Comparison of ENCODE assay signal across 15 cellular contexts in genomic region chr20:57838670-57839142, GRCh38.
DNase-seq lines count a peak whose midpoint lies in the region; ATAC-seq and TF ChIP-seq lines count a peak whose summit lies in the region.
"Had no signal": no experiment of that assay in that cellular context is flagged by ENCODE, and none has a peak within 500 bp of the region (broad histone marks: within the 10 kb centered on the region; RNA-seq: fewer than 3 reads in every experiment).

No MANE protein-coding gene starts in this region.

- peak overlapping the region; percentile 13; the same call in 1 of the 2 replicates for H3K14ac ChIP-seq in H9 (ENCODE audit: insufficient read depth, low read length)

- H2BK20ac ChIP-seq in H9 (ENCODE audit: low read depth, low read length, poor library complexity, severe bottlenecking) = no peak overlapping the region

- no peak overlapping the region for H3K18ac ChIP-seq in H9 (ENCODE audit: insufficient read length, low read depth, low read length)

- peaks cover 9 to 19% of the 10 kb centered on the region in 2 experiments for H3K4me1 Mint-ChIP-seq in H9
- H3K4me1 Mint-ChIP-seq: activated naive CD8-positive, alpha-beta T cell treated with anti-CD3 and anti-CD28 coated beads, Interleukin-2, amount 10 ng/mL, durations not matched to agents 7 days and 5 days; naive B cell had no signal

- no peak overlapping the region for H2AFZ ChIP-seq in H9 (ENCODE audit: low read length)

- H4K91ac ChIP-seq in H9 (ENCODE audit: insufficient read length, low read depth, low read length) = no peak overlapping the region

- H3K79me2 ChIP-seq in H9 (ENCODE audit: insufficient read depth, low read length) = no peaks in the 10 kb centered on the region

- peak overlapping the region in 2 of 3 experiments; percentile 10 to 52; a peak in 1 of 7 replicates for H3K27ac Mint-ChIP-seq in H9
- H3K27ac Mint-ChIP-seq: activated naive CD8-positive, alpha-beta T cell treated with anti-CD3 and anti-CD28 coated beads, Interleukin-2, amount 10 ng/mL, durations not matched to agents 7 days and 5 days had no signal

- DNase-seq in H9 (peak; percentile 19), NCI-H446 treated with DMSO at 0.1 percent for 48 hours (lab: John Stamatoyannopoulos, UW) (peak; percentile 89), ecto neural progenitor cell (ENCODE audit: low spot score) (peak; percentile 34), sciatic nerve (ENCODE audit: low spot score) (no peak), putamen (ENCODE audit: low spot score) (no peak)
- DNase-seq: activated CD4-positive, alpha-beta T cell treated with anti-CD3 and anti-CD28 coated beads, Interleukin-2, amount 50 U/mL, for 4 hours; activated naive CD8-positive, alpha-beta T cell treated with anti-CD3 and anti-CD28 coated beads, Interleukin-2, amount 10 ng/mL, durations not matched to agents 7 days and 5 days; activated T-cell treated with anti-CD3 and anti-CD28 coated beads, Interleukin-2, amount 50 U/mL, for 48 hours; C1 segment of cervical spinal cord; foreskin keratinocyte; left ventricle myocardium inferior; naive B cell had no signal

- no peaks in the 10 kb centered on the region for H3K27me3 ChIP-seq in H9 (ENCODE audit: insufficient read depth, low read length)
- H3K27me3 ChIP-seq: SJSA1 had no signal

- no peak overlapping the region for H4K8ac ChIP-seq in H9 (replicated peaks; ENCODE audit: insufficient read length, low read depth, low read length)

- H3K4ac ChIP-seq in H9 (ENCODE audit: low read depth, low read length) = no peak overlapping the region

- intact Hi-C loops in sciatic nerve (cut with DNase I) = no loop called here

- no peak overlapping the region for H3K9ac ChIP-seq in H9 (ENCODE audit: extremely low read depth, insufficient read length, low read length)

- H3K27me3 Mint-ChIP-seq in H9 (ENCODE audit: low read depth) = peaks cover 9% of the 10 kb centered on the region
- H3K27me3 Mint-ChIP-seq: activated naive CD8-positive, alpha-beta T cell treated with anti-CD3 and anti-CD28 coated beads, Interleukin-2, amount 10 ng/mL, durations not matched to agents 7 days and 5 days had no signal

- no peak overlapping the region for H3K56ac ChIP-seq in H9 (ENCODE audit: insufficient read length, low read depth, low read length)

- no peak overlapping the region for H2BK15ac ChIP-seq in H9 (ENCODE audit: low read depth, low read length)

- no peaks in the 10 kb centered on the region for H3K9me3 Mint-ChIP-seq in H9
- H3K9me3 Mint-ChIP-seq: activated naive CD8-positive, alpha-beta T cell treated with anti-CD3 and anti-CD28 coated beads, Interleukin-2, amount 10 ng/mL, durations not matched to agents 7 days and 5 days; naive B cell had no signal

- ATAC-seq in sciatic nerve = peak; percentile 40
- ATAC-seq in HG03378 (IDR thresholded peaks at IDR 0.05; ENCODE audit: unreplicated experiment) = no peak
- ATAC-seq in GM18867 (IDR thresholded peaks at IDR 0.05; ENCODE audit: unreplicated experiment) = no peak
- ATAC-seq: foreskin keratinocyte had no signal

- no peak overlapping the region for H4K5ac ChIP-seq in H9 (ENCODE audit: insufficient read length, low read depth, low read length)

- H3K23ac ChIP-seq in H9 (ENCODE audit: insufficient read length, low read depth, low read length) = no peak overlapping the region

- no peak overlapping the region for H2BK12ac ChIP-seq in H9 (ENCODE audit: insufficient read length, low read depth, low read length)

- TF ChIP-seq CTCF in H9 (conservative IDR thresholded peaks at IDR 0.05) = no peak

- no peak overlapping the region for H2BK120ac ChIP-seq in H9 (ENCODE audit: low read depth, low read length, poor library complexity, severe bottlenecking)

- H3K9me3 ChIP-seq in H9 (ENCODE audit: control insufficient read depth, low read depth, low read length) = no peaks in the 10 kb centered on the region
- H3K9me3 ChIP-seq: left ventricle myocardium inferior, SJSA1 had no signal

- H2AK5ac ChIP-seq in H9 (ENCODE audit: insufficient read length, low read length) = no peak overlapping the region

- no peak overlapping the region for H3K27ac ChIP-seq in H9 (ENCODE audit: insufficient read length, low read depth, low read length)
- H3K27ac ChIP-seq: foreskin keratinocyte, left ventricle myocardium inferior, SJSA1 had no signal

- H3K36me3 Mint-ChIP-seq in H9 (ENCODE audit: insufficient read depth in 1 of 3, low read depth in 3 of 3) = no peaks in the 10 kb centered on the region; a peak in 1 of 7 replicates
- H3K36me3 Mint-ChIP-seq: activated naive CD8-positive, alpha-beta T cell treated with anti-CD3 and anti-CD28 coated beads, Interleukin-2, amount 10 ng/mL, durations not matched to agents 7 days and 5 days; naive B cell had no signal

- H3T11ph ChIP-seq in H9 (ENCODE audit: low read length) = no peak overlapping the region

- no CpG with 5 or more reads among the region's 18 CpGs for WGBS in H9 (ENCODE audit: extremely low coverage, insufficient read length, low lambda C conversion rate)

- no peaks in the 10 kb centered on the region for H3K4me1 ChIP-seq in H9 (ENCODE audit: insufficient read depth, low read length)
- H3K4me1 ChIP-seq: foreskin keratinocyte, SJSA1 had no signal

- no peaks in the 10 kb centered on the region for H4K20me1 ChIP-seq in H9 (ENCODE audit: control insufficient read depth, insufficient read depth, insufficient read length)

- H3K4me2 ChIP-seq in H9 (ENCODE audit: insufficient read depth, insufficient read length, low read length) = no peak overlapping the region

- no peaks in the 10 kb centered on the region for H3K79me1 ChIP-seq in H9 (ENCODE audit: insufficient read depth, low read depth, low read length, poor library complexity, severe bottlenecking)

- no peak overlapping the region for H2BK5ac ChIP-seq in H9 (ENCODE audit: insufficient read length, low read length)

- no peak overlapping the region for H3K4me3 Mint-ChIP-seq in H9
- H3K4me3 Mint-ChIP-seq: activated naive CD8-positive, alpha-beta T cell treated with anti-CD3 and anti-CD28 coated beads, Interleukin-2, amount 10 ng/mL, durations not matched to agents 7 days and 5 days; naive B cell had no signal

- H3K23me2 ChIP-seq in H9 (ENCODE audit: insufficient read length, low read depth, low read length, poor library complexity, severe bottlenecking) = no peaks in the 10 kb centered on the region

Comparison
In these comparisons a context has a peak if more than half of its experiments do, and no peak if none do; other contexts are left out.
1. DNase-seq: peak in H9 (single experiment), NCI-H446 treated with DMSO at 0.1 percent for 48 hours (single experiment) and ecto neural progenitor cell (single experiment); none in sciatic nerve (single experiment) and putamen (single experiment).